Comparison of ENCODE assay signal across 8 cellular contexts in the genomic region with DNA sequence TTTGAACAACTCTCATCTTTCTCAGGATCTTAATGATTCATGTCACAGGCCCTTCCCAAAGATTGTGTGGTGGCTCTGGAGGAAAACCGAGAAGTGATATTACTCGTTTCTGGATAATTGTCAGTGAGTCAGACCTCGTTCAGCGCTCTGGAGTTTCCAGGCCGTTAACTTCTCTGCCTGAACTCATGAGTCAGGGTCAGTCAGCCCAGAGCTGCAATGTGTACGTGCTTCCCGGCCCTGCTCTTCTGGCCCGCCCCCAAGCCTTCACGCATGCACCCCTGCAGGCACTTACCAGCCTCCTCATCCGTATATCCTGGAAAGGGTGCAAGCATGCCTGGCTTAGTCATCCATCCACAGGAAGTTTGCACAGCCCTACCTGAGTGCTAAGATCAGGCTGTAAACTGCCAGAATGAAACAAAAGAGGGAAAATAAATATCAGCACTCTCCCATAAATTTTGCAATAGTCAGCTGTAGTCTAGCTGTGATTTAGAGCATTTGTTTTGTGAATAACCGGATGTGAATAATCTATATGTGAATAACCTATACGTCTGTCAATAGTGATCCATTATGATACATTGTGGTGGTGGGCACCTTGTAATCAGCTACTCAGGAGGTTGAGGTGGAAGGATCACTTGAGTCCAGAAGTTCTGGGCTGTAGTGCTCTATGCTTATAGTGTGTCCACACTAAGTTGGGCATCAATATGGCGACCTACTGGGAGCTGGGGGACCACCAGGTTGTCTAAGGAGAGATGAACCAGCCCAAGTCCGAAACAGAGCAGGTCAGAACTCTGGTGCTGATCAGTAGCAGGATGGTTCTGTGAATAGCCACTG. TPM values are rescaled to one million over a fixed set of nuclear protein-coding genes. Genes with fewer than 3 reads are reported as not detected.
DNase-seq lines count a peak whose midpoint lies in the region; ATAC-seq and TF ChIP-seq lines count a peak whose summit lies in the region.

No MANE protein-coding gene starts in this region.

- no peaks in the 10 kb centered on the region for H3K4me1 ChIP-seq in psoas muscle

- no peak overlapping the region for H3K4me3 ChIP-seq in LNCaP clone FGC (ENCODE audit: low read depth, low read length)
- no peak overlapping the region for H3K4me3 ChIP-seq in psoas muscle

- DNase-seq in stimulated activated naive CD8-positive, alpha-beta T cell treated with anti-CD3 and anti-CD28 coated beads, Interleukin-15, Interleukin-2, amounts not matched to agents 100 U/mL and 50 U/mL, for 24 hours, result peak; percentile 58
- DNase-seq in stimulated activated naive CD8-positive, alpha-beta T cell treated with anti-CD3 and anti-CD28 coated beads, Interleukin-15, amount 100 ng/mL, for 72 hours, result no peak
- DNase-seq in LNCaP clone FGC (ENCODE audit: low read depth) (peak; percentile 91), T-helper 17 cell (no peak), fibroblast of peridontal ligament (ENCODE audit: extremely low read depth) (peak; percentile 95), psoas muscle (peak; percentile 57 to 68), Ammon's horn (ENCODE audit: low spot score) (no peak)

- peak; percentile 91 for ATAC-seq in stimulated activated naive CD8-positive, alpha-beta T cell treated with anti-CD3 and anti-CD28 coated beads, Interleukin-15, Interleukin-2, amounts not matched to agents 100 U/mL and 50 U/mL, for 24 hours
- ATAC-seq in stimulated activated naive CD8-positive, alpha-beta T cell treated with anti-CD3 and anti-CD28 coated beads, Interleukin-15, amount 100 ng/mL, for 72 hours, result no peak
- peak; percentile 35 for ATAC-seq in T-helper 17 cell
- ATAC-seq in psoas muscle, result peak; percentile 47 to 87 (median 66)
- ATAC-seq in HG02870 (IDR thresholded peaks at IDR 0.05; ENCODE audit: unreplicated experiment), result no peak

- no peaks in the 10 kb centered on the region for H3K9me3 Mint-ChIP-seq in stimulated activated naive CD8-positive, alpha-beta T cell treated with anti-CD3 and anti-CD28 coated beads, Interleukin-15, amount 100 ng/mL, for 72 hours

- peaks cover 9% of the 10 kb centered on the region for H3K4me1 Mint-ChIP-seq in stimulated activated naive CD8-positive, alpha-beta T cell treated with anti-CD3 and anti-CD28 coated beads, Interleukin-15, amount 100 ng/mL, for 72 hours
- H3K4me1 Mint-ChIP-seq in T-helper 17 cell, result peaks cover 9% of the 10 kb centered on the region

- H3K27ac ChIP-seq in psoas muscle, result no peak overlapping the region

- H3K27me3 Mint-ChIP-seq in stimulated activated naive CD8-positive, alpha-beta T cell treated with anti-CD3 and anti-CD28 coated beads, Interleukin-15, amount 100 ng/mL, for 72 hours, result peaks cover 7% of the 10 kb centered on the region
- peaks cover 8% of the 10 kb centered on the region for H3K27me3 Mint-ChIP-seq in T-helper 17 cell

- no peaks in the 10 kb centered on the region for H3K36me3 ChIP-seq in psoas muscle (ENCODE audit: insufficient read depth in 1 of 2, low read depth in 1 of 2)

- intact Hi-C loops in psoas muscle (cut with DNase I), result no loop called here

- H3K9me3 ChIP-seq in T-helper 17 cell (ENCODE audit: control insufficient read depth, low read length, poor library complexity, severe bottlenecking), result no peaks in the 10 kb centered on the region
- H3K9me3 ChIP-seq in psoas muscle, result no peaks in the 10 kb centered on the region

- no peak for TF ChIP-seq CTCF in LNCaP clone FGC (IDR thresholded peaks at IDR 0.05; ENCODE audit: control insufficient read depth, extremely low read depth, insufficient read depth)
- no peak for TF ChIP-seq CTCF in psoas muscle (IDR thresholded peaks at IDR 0.05)

- H3K4me3 Mint-ChIP-seq in stimulated activated naive CD8-positive, alpha-beta T cell treated with anti-CD3 and anti-CD28 coated beads, Interleukin-15, amount 100 ng/mL, for 72 hours, result no peak overlapping the region
- H3K4me3 Mint-ChIP-seq in T-helper 17 cell, result no peak overlapping the region

- H3K27me3 ChIP-seq in psoas muscle (ENCODE audit: insufficient read depth in 3 of 3, low read length in 2 of 3), result no peaks in the 10 kb centered on the region

- no peaks in the 10 kb centered on the region for H3K36me3 Mint-ChIP-seq in T-helper 17 cell (ENCODE audit: low read depth)

- no peak overlapping the region for H3K27ac Mint-ChIP-seq in stimulated activated naive CD8-positive, alpha-beta T cell treated with anti-CD3 and anti-CD28 coated beads, Interleukin-15, amount 100 ng/mL, for 72 hours
- H3K27ac Mint-ChIP-seq in T-helper 17 cell, result no peak overlapping the region

- WGBS in psoas muscle, 3 donors, result 43 to 59% (median 57%) methylated on average over 14 of the region's 14 CpGs

RNA-seq across cellular contexts. Expression of a gene that starts 35.3 kb away (rescaled TPM):
- total RNA-seq in T-helper 17 cell (10 to 100 TPM; 15.4 to 23.4 TPM), psoas muscle (10 to 100 TPM in 1 of 4 donors, 1 to 10 TPM in 3; 4.4 to 10.8 (median 4.5) TPM)
- polyA plus RNA-seq in psoas muscle, result 1 to 10 TPM; 1.4 to 3.3 (median 1.8) TPM

Comparison
In these comparisons a context has a peak if more than half of its experiments do, and no peak if none do; other contexts are left out.
1. ATAC-seq: peak in stimulated activated naive CD8-positive, alpha-beta T cell treated with anti-CD3 and anti-CD28 coated beads, Interleukin-15, Interleukin-2, amounts not matched to agents 100 U/mL and 50 U/mL, for 24 hours (single experiment), T-helper 17 cell (single experiment) and psoas muscle (4 of 4); none in stimulated activated naive CD8-positive, alpha-beta T cell treated with anti-CD3 and anti-CD28 coated beads, Interleukin-15, amount 100 ng/mL, for 72 hours (single experiment) and HG02870 (single experiment).
2. DNase-seq: peak in stimulated activated naive CD8-positive, alpha-beta T cell treated with anti-CD3 and anti-CD28 coated beads, Interleukin-15, Interleukin-2, amounts not matched to agents 100 U/mL and 50 U/mL, for 24 hours (single experiment), LNCaP clone FGC (single experiment), fibroblast of peridontal ligament (single experiment) and psoas muscle (2 of 2); none in stimulated activated naive CD8-positive, alpha-beta T cell treated with anti-CD3 and anti-CD28 coated beads, Interleukin-15, amount 100 ng/mL, for 72 hours (0 of 2), T-helper 17 cell (0 of 3) and Ammon's horn (single experiment).